ENCODE assay signal across 25 cellular contexts in genomic region chr12:50728841-50729240, GRCh38.
"Had no signal": no experiment of that assay in that cellular context is flagged by ENCODE, and none has a peak within 500 bp of the region (broad histone marks: within the 10 kb centered on the region; RNA-seq: fewer than 3 reads in every experiment).

No MANE protein-coding gene starts in this region.

- H3K4me1 Mint-ChIP-seq: activated naive CD8-positive, alpha-beta T cell treated with anti-CD3 and anti-CD28 coated beads for 36 hours; stimulated activated naive CD8-positive, alpha-beta T cell treated with anti-CD3 and anti-CD28 coated beads, Interleukin-15, amount 100 ng/mL, for 72 hours had no signal

- H3K4me1 ChIP-seq: upper lobe of left lung, vagina had no signal

- ATAC-seq: activated CD8-positive, alpha-beta T cell treated with anti-CD3 and anti-CD28 coated beads for 36 hours; activated T-cell treated with anti-CD3 and anti-CD28 coated beads, Interleukin-2, amount 50 U/mL, for 72 hours; left cardiac atrium; left ventricle myocardium superior; pancreas; sciatic nerve; stimulated activated naive CD8-positive, alpha-beta T cell treated with anti-CD3 and anti-CD28 coated beads, Interleukin-15, amount 100 ng/mL, for 72 hours had no signal

- H3K27ac ChIP-seq: adrenal gland, pancreas, prostate gland, skin epidermis, upper lobe of left lung, vagina had no signal

- H3K9me3 ChIP-seq: adrenal gland, pancreas, prostate gland, upper lobe of left lung, vagina had no signal

- H3K27me3 Mint-ChIP-seq: activated CD8-positive, alpha-beta T cell treated with anti-CD3 and anti-CD28 coated beads for 36 hours; activated naive CD8-positive, alpha-beta T cell treated with anti-CD3 and anti-CD28 coated beads for 36 hours; stimulated activated naive CD8-positive, alpha-beta T cell treated with anti-CD3 and anti-CD28 coated beads, Interleukin-15, amount 100 ng/mL, for 72 hours had no signal

- H3K27ac Mint-ChIP-seq: activated CD8-positive, alpha-beta T cell treated with anti-CD3 and anti-CD28 coated beads for 36 hours; activated naive CD8-positive, alpha-beta T cell treated with anti-CD3 and anti-CD28 coated beads for 36 hours; activated T-cell treated with anti-CD3 and anti-CD28 coated beads, Interleukin-2, amount 50 U/mL, for 72 hours; stimulated activated naive CD8-positive, alpha-beta T cell treated with anti-CD3 and anti-CD28 coated beads, Interleukin-15, amount 100 ng/mL, for 72 hours; T-helper 2 cell treated with Interferon-gamma antibody and Interleukin-4, amounts not matched to agents 5 μg/mL and 100 μg/mL, for 36 hours had no signal

- H3K9me3 Mint-ChIP-seq: activated CD8-positive, alpha-beta T cell treated with anti-CD3 and anti-CD28 coated beads for 36 hours; activated naive CD8-positive, alpha-beta T cell treated with anti-CD3 and anti-CD28 coated beads for 36 hours; activated T-cell treated with anti-CD3 and anti-CD28 coated beads, Interleukin-2, amount 50 U/mL, for 72 hours; stimulated activated naive CD8-positive, alpha-beta T cell treated with anti-CD3 and anti-CD28 coated beads, Interleukin-15, amount 100 ng/mL, for 72 hours; T-helper 2 cell treated with Interferon-gamma antibody and Interleukin-4, amounts not matched to agents 5 μg/mL and 100 μg/mL, for 36 hours had no signal

- H3K4me3 ChIP-seq: adrenal gland, pancreas, prostate gland, skin epidermis, upper lobe of left lung, vagina had no signal

- DNase-seq: activated CD4-positive, alpha-beta T cell treated with anti-CD3 and anti-CD28 coated beads for 4 hours; activated CD8-positive, alpha-beta T cell treated with anti-CD3 and anti-CD28 coated beads for 36 hours; activated naive CD4-positive, alpha-beta T cell; activated naive CD8-positive, alpha-beta T cell treated with anti-CD3 and anti-CD28 coated beads for 36 hours; activated T-cell treated with anti-CD3 and anti-CD28 coated beads, Interleukin-2, amount 50 U/mL, for 72 hours; adrenal gland; aorta; effector memory CD4-positive, alpha-beta T cell; head of caudate nucleus; hippocampal formation; left cardiac atrium; left ventricle myocardium superior; nucleus accumbens; pancreas; retina; stimulated activated CD4-positive, alpha-beta T cell treated with anti-CD3 and anti-CD28 coated beads, Interleukin-12 subunit alpha, Interleukin-12 subunit beta, amount 100 ng/mL, for 4 hours; stimulated activated CD4-positive, alpha-beta T cell treated with anti-CD3 and anti-CD28 coated beads, Interleukin-4, amount 100 ng/mL, for 1 hour; stimulated activated naive CD8-positive, alpha-beta T cell treated with anti-CD3 and anti-CD28 coated beads, Interleukin-15, amount 100 ng/mL, for 72 hours; T-helper 1 cell; upper lobe of left lung had no signal

- H3K27me3 ChIP-seq: adrenal gland, pancreas, upper lobe of left lung, vagina had no signal

- H3K4me3 Mint-ChIP-seq: activated CD8-positive, alpha-beta T cell treated with anti-CD3 and anti-CD28 coated beads for 36 hours; activated naive CD8-positive, alpha-beta T cell treated with anti-CD3 and anti-CD28 coated beads for 36 hours; activated T-cell treated with anti-CD3 and anti-CD28 coated beads, Interleukin-2, amount 50 U/mL, for 72 hours; stimulated activated naive CD8-positive, alpha-beta T cell treated with anti-CD3 and anti-CD28 coated beads, Interleukin-15, amount 100 ng/mL, for 72 hours; T-helper 2 cell treated with Interferon-gamma antibody and Interleukin-4, amounts not matched to agents 5 μg/mL and 100 μg/mL, for 36 hours had no signal
